In genomic region chr18:52343138-52343537, GRCh38 we compare ENCODE assay signal across 12 cellular contexts. TPM values are rescaled to one million over a fixed set of nuclear protein-coding genes. Genes with fewer than 3 reads are reported as not detected.
DNase-seq lines count a peak whose midpoint lies in the region; ATAC-seq and TF ChIP-seq lines count a peak whose summit lies in the region.
"Had no signal": no experiment of that assay in that cellular context is flagged by ENCODE, and none has a peak within 500 bp of the region (broad histone marks: within the 10 kb centered on the region; RNA-seq: fewer than 3 reads in every experiment).

No MANE protein-coding gene starts in this region.

- H3K9me3 Mint-ChIP-seq in WTC11 = peaks cover 2% of the 10 kb centered on the region

- WGBS in HUES64 = 39% methylated on average over 2 of the region's 2 CpGs

- peak; percentile 5; the same call in 1 of the 2 replicates for ATAC-seq in WTC11
- ATAC-seq in GM19328 (IDR thresholded peaks at IDR 0.05; ENCODE audit: unreplicated experiment) = no peak
- ATAC-seq in GM18511 (IDR thresholded peaks at IDR 0.05; ENCODE audit: unreplicated experiment) = no peak

- H3K27ac ChIP-seq in HUES64 (ENCODE audit: low read depth, low read length) = no peak overlapping the region

- H3K9ac ChIP-seq in HUES64 (ENCODE audit: low read depth, low read length) = no peak overlapping the region

- no peak for TF ChIP-seq CTCF in WTC11 (IDR thresholded peaks at IDR 0.05)

- CTCF ChIA-PET in WTC11 (lab: Charles Lee) = no interaction called here

- H3K27ac Mint-ChIP-seq in WTC11 = no peak overlapping the region

- H3K4me3 Mint-ChIP-seq in WTC11 = no peak overlapping the region

- 0 out of 2 replicates have a peak, but pooled peaks cover 2% of the 10 kb centered on the region for H3K36me3 Mint-ChIP-seq in WTC11

- peaks cover 49% of the 10 kb centered on the region for H3K27me3 ChIP-seq in HUES64 (ENCODE audit: insufficient read depth, low read length)

- peak; percentile 4 for DNase-seq in DMS153 treated with DMSO at 0.1 percent for 48 hours (lab: John Stamatoyannopoulos, UW; ENCODE audit: unreplicated experiment)
- no peak for DNase-seq in WTC11 (ENCODE audit: low spot score)
- DNase-seq in middle frontal gyrus (ENCODE audit: extremely low spot score, low spot score) = peak; percentile 45
- no peak for DNase-seq in NCI-H2107 (lab: John Stamatoyannopoulos, UW)
- DNase-seq in NAMALWA (ENCODE audit: low spot score) = no peak
- DNase-seq: DMS79; stimulated activated CD4-positive, alpha-beta T cell treated with anti-CD3 and anti-CD28 coated beads, Interleukin-15, amount 100 ng/mL, for 24 hours; stimulated activated naive CD4-positive, alpha-beta T cell had no signal

- 0 out of 2 replicates have a peak overlapping the region, but pooled peaks have one; percentile 70 for H3K4me3 ChIP-seq in HUES64 (ENCODE audit: low read length)

- H3K4me1 ChIP-seq in HUES64 (ENCODE audit: insufficient read depth, low read length) = peaks cover 17% of the 10 kb centered on the region

- no peaks in the 10 kb centered on the region for H3K36me3 ChIP-seq in HUES64 (ENCODE audit: insufficient read depth, low read length)

- no peaks in the 10 kb centered on the region for H3K27me3 Mint-ChIP-seq in WTC11 (ENCODE audit: low read depth)

- peaks cover 26% of the 10 kb centered on the region for H3K4me1 Mint-ChIP-seq in WTC11

- peaks cover 3% of the 10 kb centered on the region; the same call in 1 of the 2 replicates for H3K9me3 ChIP-seq in HUES64 (ENCODE audit: insufficient read depth, low read depth, low read length)

- POLR2A ChIA-PET in WTC11 (lab: Charles Lee) = no interaction called here

TF ChIP-seq in WTC11, 78 proteins besides CTCF, POLR2A, EP300 and RAD21:
- TF ChIP-seq CREB1 (CRISPR knock-in tag; IDR thresholded peaks at IDR 0.05) (no peak), OVOL2 (CRISPR knock-in tag; IDR thresholded peaks at IDR 0.05; ENCODE audit: borderline replicate concordance) (no peak), PRRX2 (CRISPR knock-in tag; IDR thresholded peaks at IDR 0.05) (no peak)

RNA-seq across cellular contexts. Expression of gene DCC, which starts 3.1 kb away (rescaled TPM):
- polyA plus RNA-seq in HUES64 (2013, experiment 1 of 2) = 1.4 TPM
- 3.4 TPM for polyA plus RNA-seq in HUES64 (2013, experiment 2 of 2)
- total RNA-seq in WTC11 (2021) = 0.18 to 0.72 TPM (median 0.66 TPM) in 3 replicates
- total RNA-seq: dermis microvascular lymphatic vessel endothelial cell had no signal

Comparison
In these comparisons a context has a peak if more than half of its experiments do, and no peak if none do; other contexts are left out.
1. DNase-seq: peak in DMS153 treated with DMSO at 0.1 percent for 48 hours (single experiment) and middle frontal gyrus (single experiment); none in WTC11 (single experiment), NCI-H2107 (single experiment) and NAMALWA (single experiment).